Comparison of ENCODE assay signal across 30 cellular contexts in the genomic region with DNA sequence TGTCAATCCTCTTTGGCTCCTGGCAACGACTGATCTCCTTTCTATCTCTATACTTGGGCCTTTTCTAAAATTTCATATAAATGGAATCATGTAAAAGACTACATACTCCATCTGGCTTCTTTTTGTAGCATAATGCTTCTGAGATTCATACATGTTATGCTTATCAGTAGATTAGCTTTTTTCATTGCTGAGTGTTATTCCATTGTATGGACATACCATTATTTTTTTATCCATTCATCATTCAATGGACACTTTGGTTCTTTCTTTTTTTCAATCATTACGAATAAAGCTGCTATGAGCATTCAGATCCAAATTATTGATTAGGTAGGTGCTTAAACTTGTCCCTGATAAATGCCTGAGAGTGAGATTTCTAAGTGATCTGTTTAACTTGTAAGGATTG.
"Had no signal": no experiment of that assay in that cellular context is flagged by ENCODE, and none has a peak within 500 bp of the region (broad histone marks: within the 10 kb centered on the region; RNA-seq: fewer than 3 reads in every experiment).

No MANE protein-coding gene starts in this region.

- ATAC-seq: activated CD8-positive, alpha-beta T cell treated with anti-CD3 and anti-CD28 coated beads for 36 hours; activated naive CD4-positive, alpha-beta T cell treated with anti-CD3 and anti-CD28 coated beads, Interleukin-2, amount 50 U/mL, for 72 hours; activated T-cell treated with anti-CD3 and anti-CD28 coated beads, Interleukin-2, amount 50 U/mL, for 4 hours; activated T-cell treated with anti-CD3 and anti-CD28 coated beads, Interleukin-2, amount 50 U/mL, for 72 hours; body of pancreas had no signal

- H3K4me1 ChIP-seq: adrenal gland, body of pancreas, breast epithelium had no signal

- DNase-seq: activated B cell treated with CpG ODN at 0.5 μM for 24 hours; activated CD4-positive, alpha-beta memory T cell treated with anti-CD3 and anti-CD28 coated beads for 36 hours; activated CD4-positive, alpha-beta T cell treated with anti-CD3 and anti-CD28 coated beads for 4 hours; activated CD4-positive, alpha-beta T cell treated with anti-CD3 and anti-CD28 coated beads, Interleukin-2, amount 10 ng/mL, durations not matched to agents 24 days and 14 days; activated CD4-positive, alpha-beta T cell treated with anti-CD3 and anti-CD28 coated beads, Interleukin-2, amount 50 U/mL, for 1 hour; activated CD4-positive, alpha-beta T cell treated with anti-CD3 and anti-CD28 coated beads, Interleukin-2, amount 50 U/mL, for 4 hours; activated CD4-positive, CD25-positive, alpha-beta regulatory T cell treated with anti-CD3 and anti-CD28 coated beads, Interleukin-2, amount 50 U/mL, for 72 hours; activated CD8-positive, alpha-beta memory T cell treated with anti-CD3 and anti-CD28 coated beads, Interleukin-2, amount 50 U/mL, for 4 hours; activated CD8-positive, alpha-beta T cell treated with anti-CD3 and anti-CD28 coated beads for 36 hours; activated effector memory CD4-positive, alpha-beta T cell treated with anti-CD3 and anti-CD28 coated beads, Interleukin-2, amount 50 U/mL, for 16 hours; activated gamma-delta T cell treated with Interleukin-2 at 50 U/mL for 16 hours; activated naive CD4-positive, alpha-beta T cell; activated naive CD4-positive, alpha-beta T cell treated with anti-CD3 and anti-CD28 coated beads for 36 hours; activated naive CD4-positive, alpha-beta T cell treated with anti-CD3 and anti-CD28 coated beads, Interleukin-2, amount 50 U/mL, for 16 hours; activated naive CD8-positive, alpha-beta T cell treated with anti-CD3 and anti-CD28 coated beads for 36 hours; activated T-cell treated with anti-CD3 and anti-CD28 coated beads for 4 hours; activated T-cell treated with anti-CD3 and anti-CD28 coated beads, Interleukin-2, amount 50 U/mL, for 1 hour; activated T-cell treated with anti-CD3 and anti-CD28 coated beads, Interleukin-2, amount 50 U/mL, for 4 hours; activated T-cell treated with anti-CD3 and anti-CD28 coated beads, Interleukin-2, amount 50 U/mL, for 72 hours; adrenal gland; amniotic stem cell; aorta; body of pancreas; brain microvascular endothelial cell; central memory CD4-positive, alpha-beta T cell; T-helper 2 cell; T-helper 9 cell had no signal

- H3K27me3 ChIP-seq: adrenal gland, body of pancreas, brain microvascular endothelial cell, breast epithelium had no signal

- H3K36me3 ChIP-seq: adrenal gland, brain microvascular endothelial cell, breast epithelium had no signal

- H3K27ac ChIP-seq: adrenal gland, body of pancreas, brain microvascular endothelial cell, breast epithelium, VCaP had no signal

- H3K9me3 ChIP-seq: adrenal gland, body of pancreas had no signal

- H3K4me3 ChIP-seq: adrenal gland, body of pancreas, breast epithelium had no signal
